Comparison of ENCODE assay signal across 1 cellular context in genomic region chr5:42811591-42812392, GRCh38.
TF ChIP-seq lines count a peak whose summit lies in the region.

Gene SELENOP (minus strand): TSS chr5:42811892. CDS start chr5:42808353, 3,539 bp downstream.

TF ChIP-seq in K562, 482 proteins besides CTCF, POLR2A, EP300 and RAD21 (continued from another document and continues in another):
- TF ChIP-seq SMARCB1 (IDR thresholded peaks at IDR 0.05; ENCODE audit: insufficient read length, low read depth): no peak
- no peak for TF ChIP-seq SP1 (CRISPR knock-in tag; IDR thresholded peaks at IDR 0.05)
- TF ChIP-seq ZNF316 (IDR thresholded peaks at IDR 0.05): peak; percentile 98
- TF ChIP-seq SOX6 (IDR thresholded peaks at IDR 0.05): no peak
- no peak for TF ChIP-seq HOXB6 (CRISPR knock-in tag; IDR thresholded peaks at IDR 0.05; ENCODE audit: borderline replicate concordance)
- TF ChIP-seq ATF1 (CRISPR knock-in tag; IDR thresholded peaks at IDR 0.05): no peak
- TF ChIP-seq ATF1 (tag; IDR thresholded peaks at IDR 0.05): peak; percentile 40; the same call in 1 of the 2 replicates
- TF ChIP-seq SREBF1 (IDR thresholded peaks at IDR 0.05; ENCODE audit: borderline replicate concordance, low read depth, low read length): no peak
- TF ChIP-seq ZHX1 (conservative IDR thresholded peaks at IDR 0.05; ENCODE audit: low read length): no peak
- TF ChIP-seq MTF1 (CRISPR knock-in tag; IDR thresholded peaks at IDR 0.05; ENCODE audit: borderline replicate concordance): no peak
- TF ChIP-seq ID3 (CRISPR knock-in tag; IDR thresholded peaks at IDR 0.05): no peak
- TF ChIP-seq ID3 (tag; IDR thresholded peaks at IDR 0.05): no peak
- no peak for TF ChIP-seq TSC22D4 (tag; IDR thresholded peaks at IDR 0.05)
- TF ChIP-seq SMARCC2 (IDR thresholded peaks at IDR 0.05; ENCODE audit: low read depth): no peak
- peak; percentile 98 to 99 for TF ChIP-seq FOXK2 (conservative IDR thresholded peaks at IDR 0.05 in 1 of 2, IDR thresholded peaks at IDR 0.05 in 1 of 2; ENCODE audit: low read depth in 2 of 2)
- TF ChIP-seq TAF9B (IDR thresholded peaks at IDR 0.05; ENCODE audit: partially characterized antibody): peak; percentile 16
- no peak for TF ChIP-seq HNRNPL (IDR thresholded peaks at IDR 0.05; ENCODE audit: low read depth, low read length)
- TF ChIP-seq NFE2 (IDR thresholded peaks at IDR 0.05; ENCODE audit: low read depth): no peak
- no peak for TF ChIP-seq ATF2 (CRISPR knock-in tag; IDR thresholded peaks at IDR 0.05)
- no peak for TF ChIP-seq MXI1 (IDR thresholded peaks at IDR 0.05; ENCODE audit: low read depth, low read length)
- TF ChIP-seq EHMT2 (IDR thresholded peaks at IDR 0.05): no peak
- no peak for TF ChIP-seq ARID2 (IDR thresholded peaks at IDR 0.05)
- no peak for TF ChIP-seq ZNF699 (CRISPR knock-in tag; IDR thresholded peaks at IDR 0.05; ENCODE audit: insufficient replicate concordance)
- no peak for TF ChIP-seq ARHGAP35 (IDR thresholded peaks at IDR 0.05; ENCODE audit: partially characterized antibody)
- no peak for TF ChIP-seq RBM34 (IDR thresholded peaks at IDR 0.05; ENCODE audit: borderline replicate concordance, insufficient read depth, low read length)
- no peak for TF ChIP-seq STAT6 (CRISPR knock-in tag; IDR thresholded peaks at IDR 0.05)
- TF ChIP-seq MAFF (IDR thresholded peaks at IDR 0.05; ENCODE audit: low read length): peak; percentile 97
- TF ChIP-seq XRCC3 (IDR thresholded peaks at IDR 0.05): no peak
- peak; percentile 28; the same call in 1 of the 2 replicates for TF ChIP-seq TAF7 (tag; IDR thresholded peaks at IDR 0.05)
- TF ChIP-seq MEF2D (tag; conservative IDR thresholded peaks at IDR 0.05; ENCODE audit: low read depth): 0 out of 2 replicates have a peak, but pooled peaks have one; percentile 26
- TF ChIP-seq SNRNP70 (optimal IDR thresholded peaks at IDR 0.05; ENCODE audit: low read depth, low read length): no peak
- peak; percentile 94 for TF ChIP-seq FOXJ2 (tag; IDR thresholded peaks at IDR 0.05)
- TF ChIP-seq SIRT6 (IDR thresholded peaks at IDR 0.05; ENCODE audit: low read depth, low read length): no peak
- no peak for TF ChIP-seq ZNF584 (CRISPR knock-in tag; IDR thresholded peaks at IDR 0.05; ENCODE audit: low read depth)
- peak; percentile 91 for TF ChIP-seq MTA3 (IDR thresholded peaks at IDR 0.05; ENCODE audit: borderline replicate concordance)
- peak; percentile 91 for TF ChIP-seq POLR2H (tag; IDR thresholded peaks at IDR 0.05; ENCODE audit: low read depth)
- no peak for TF ChIP-seq HINFP (tag; conservative IDR thresholded peaks at IDR 0.05; ENCODE audit: low read depth)
- peak; percentile 61 for TF ChIP-seq RBFOX2 (IDR thresholded peaks at IDR 0.05; ENCODE audit: low read depth, low read length)
- no peak for TF ChIP-seq PYGO2 (tag; IDR thresholded peaks at IDR 0.05)
- no peak for TF ChIP-seq POLR3G (IDR thresholded peaks at IDR 0.05; ENCODE audit: extremely low read depth, insufficient read length, insufficient replicate concordance)
- TF ChIP-seq ZNF134 (CRISPR knock-in tag; conservative IDR thresholded peaks at IDR 0.05): no peak
- no peak for TF ChIP-seq SLC30A9 (CRISPR knock-in tag; IDR thresholded peaks at IDR 0.05)
- TF ChIP-seq RERE (CRISPR knock-in tag; IDR thresholded peaks at IDR 0.05; ENCODE audit: borderline replicate concordance): no peak
- no peak for TF ChIP-seq ZNF197 (CRISPR knock-in tag; IDR thresholded peaks at IDR 0.05; ENCODE audit: low read depth)
- TF ChIP-seq ZBTB26 (CRISPR knock-in tag; IDR thresholded peaks at IDR 0.05): no peak
- no peak for TF ChIP-seq E2F3 (CRISPR knock-in tag; IDR thresholded peaks at IDR 0.05)
- TF ChIP-seq PATZ1 (CRISPR knock-in tag; IDR thresholded peaks at IDR 0.05; ENCODE audit: borderline replicate concordance): no peak
